10 cellular contexts compared by ENCODE assay signal in the genomic region with DNA sequence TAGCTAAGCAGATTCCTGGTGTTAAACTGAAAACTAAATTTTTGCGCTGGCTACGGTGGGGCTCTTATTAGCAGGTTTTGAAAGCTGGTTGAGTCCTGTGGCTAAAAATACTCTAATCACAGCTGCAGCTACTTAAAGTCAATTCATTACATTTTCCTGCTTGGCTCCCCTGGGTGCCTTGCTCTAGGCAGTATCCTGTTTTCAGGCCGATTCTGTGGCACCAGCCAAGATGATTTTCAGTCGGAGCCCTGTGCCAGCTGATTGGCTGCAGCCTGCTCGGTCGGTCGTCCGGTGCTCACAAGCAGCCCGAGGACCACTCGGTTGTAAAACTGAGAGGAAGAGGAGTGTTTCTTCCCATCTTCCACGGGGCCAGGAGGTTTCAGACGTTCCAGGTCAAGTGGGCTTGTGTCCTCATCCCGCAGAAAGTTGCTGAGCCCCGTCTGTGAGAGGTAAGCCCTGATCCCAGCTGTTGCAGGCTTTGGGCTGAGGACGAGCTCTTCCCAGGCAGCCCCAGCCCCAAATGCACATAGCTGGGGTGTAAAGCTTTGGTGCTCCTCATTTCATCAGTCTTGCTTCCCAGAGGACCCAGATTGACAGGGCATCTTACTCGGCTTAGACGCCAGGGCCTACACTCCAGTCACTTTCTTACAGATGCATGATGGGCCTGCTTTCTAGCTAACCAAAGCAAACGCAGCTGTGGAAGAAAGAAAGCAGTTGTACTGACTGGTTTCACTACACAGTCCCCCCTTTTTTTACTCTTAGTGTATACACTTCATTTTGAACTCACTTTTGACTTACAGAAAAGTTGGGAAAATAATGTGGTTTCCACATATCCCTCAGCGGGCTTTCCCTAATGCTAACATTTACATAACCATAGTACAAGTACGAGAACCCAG. TPM values are rescaled to one million over a fixed set of nuclear protein-coding genes. Genes with fewer than 3 reads are reported as not detected.
DNase-seq lines count a peak whose midpoint lies in the region; ATAC-seq and TF ChIP-seq lines count a peak whose summit lies in the region.
"Had no signal": no experiment of that assay in that cellular context is flagged by ENCODE, and none has a peak within 500 bp of the region (broad histone marks: within the 10 kb centered on the region; RNA-seq: fewer than 3 reads in every experiment).

No MANE protein-coding gene starts in this region.

- peaks cover 0 to 33% (median 4%) of the 10 kb centered on the region in 4 donors for H3K36me3 ChIP-seq in sigmoid colon

- peaks cover 0 to 23% (median 12%) of the 10 kb centered on the region in 4 donors for H3K4me1 ChIP-seq in sigmoid colon

- TF ChIP-seq POLR2A in sigmoid colon (IDR thresholded peaks at IDR 0.05), result no peak

- intact Hi-C loops in sigmoid colon (cut with DNase I), result no loop called here

- H3K9me3 ChIP-seq in sigmoid colon, result no peaks in the 10 kb centered on the region

- H3K4me3 ChIP-seq in sigmoid colon, result no peak overlapping the region

- TF ChIP-seq EP300 in sigmoid colon (IDR thresholded peaks at IDR 0.05), result no peak

- 64 to 79% methylated on average over 20 of the region's 20 CpGs for WGBS in sigmoid colon, 2 donors

- H3K27me3 ChIP-seq in sigmoid colon, result no peaks in the 10 kb centered on the region

- DNase-seq in sigmoid colon, result no peak
- DNase-seq in effector CD4-positive, alpha-beta T cell, result no peak
- no peak for DNase-seq in activated CD4-positive, alpha-beta T cell treated with anti-CD3 and anti-CD28 coated beads for 1 hour
- DNase-seq: activated CD8-positive, alpha-beta T cell treated with anti-CD3 and anti-CD28 coated beads, Interleukin-2, amount 10 ng/mL, durations not matched to agents 7 days and 5 days; GF-D8; NCI-H526 treated with DMSO at 0.1 percent for 48 hours had no signal

- ATAC-seq in GM18907 (IDR thresholded peaks at IDR 0.05; ENCODE audit: unreplicated experiment), result peak; percentile 39
- ATAC-seq in HG02759 (IDR thresholded peaks at IDR 0.05; ENCODE audit: unreplicated experiment), result peak; percentile 25
- ATAC-seq in GM19324 (IDR thresholded peaks at IDR 0.05; ENCODE audit: low FRiP score, unreplicated experiment), result no peak
- ATAC-seq: activated CD8-positive, alpha-beta T cell treated with anti-CD3 and anti-CD28 coated beads, Interleukin-2, amount 10 ng/mL, durations not matched to agents 7 days and 5 days had no signal

- H3K27ac ChIP-seq in cingulate gyrus (ENCODE audit: low read depth, low read length) (peak overlapping the region; percentile 11), sigmoid colon (peak overlapping the region; percentile 44 to 73 (median 54))

- no peak for TF ChIP-seq CTCF in sigmoid colon (IDR thresholded peaks at IDR 0.05)

RNA-seq across cellular contexts. Expression of gene LYSMD4, which starts 15.9 kb away (rescaled TPM):
- total RNA-seq in sigmoid colon, result 10 to 100 TPM in 1 of 4 donors, 1 to 10 TPM in 3; 7.1 to 15.3 (median 8.8) TPM
- 1 to 10 TPM; 5.1 to 6.1 (median 6.0) TPM for polyA plus RNA-seq in sigmoid colon
